ENCODE assay signal across 13 cellular contexts in the genomic region with DNA sequence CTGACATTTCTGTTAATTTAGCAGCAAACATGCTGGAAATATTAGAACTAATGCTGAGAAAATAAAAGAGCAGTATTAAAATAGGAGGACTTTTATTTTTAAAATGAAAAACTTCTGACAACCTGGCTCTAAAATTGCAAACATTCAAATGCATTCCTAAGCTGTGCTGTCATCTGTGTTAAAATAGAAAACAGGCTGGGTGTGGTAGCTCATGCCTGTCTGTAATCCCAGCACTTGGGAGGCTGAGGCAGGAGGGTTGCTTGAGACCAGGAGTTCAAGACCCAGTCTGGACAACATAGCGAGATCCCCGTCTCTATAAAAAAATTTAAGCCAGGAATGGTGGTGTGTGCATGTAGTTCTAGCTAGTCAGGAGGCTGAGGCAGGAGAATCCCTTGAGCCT. TPM values are rescaled to one million over a fixed set of nuclear protein-coding genes. Genes with fewer than 3 reads are reported as not detected.
A peak's percentile ranks its signal among the peaks of the same experiment; 100 is the strongest.
DNase-seq lines count a peak whose midpoint lies in the region; ATAC-seq, FAIRE-seq and TF ChIP-seq lines count a peak whose summit lies in the region.
"Had no signal": no experiment of that assay in that cellular context is flagged by ENCODE, and none has a peak within 500 bp of the region (broad histone marks: within the 10 kb centered on the region; RNA-seq: fewer than 3 reads in every experiment).

No MANE protein-coding gene starts in this region.

- DNase-seq in foreskin keratinocyte: peak; percentile 40 to 67
- no peak for DNase-seq in type B pancreatic cell (ENCODE audit: extremely low spot score, unreplicated experiment)
- no peak for DNase-seq in small intestine
- no peak for DNase-seq in NCI-H2227 (lab: John Stamatoyannopoulos, UW; ENCODE audit: unreplicated experiment)
- DNase-seq in activated naive CD8-positive, alpha-beta T cell treated with anti-CD3 and anti-CD28 coated beads, Interleukin-2, amount 50 U/mL, for 24 hours: no peak
- DNase-seq: activated naive CD4-positive, alpha-beta T cell; GDM1; H7; NCI-H1105; OCI-M1 had no signal

- H3K27ac ChIP-seq in HEK293 (ENCODE audit: extremely low read depth, low read depth, low read length) (no peak overlapping the region), foreskin keratinocyte (no peak overlapping the region), small intestine (ENCODE audit: low read depth in 1 of 2, low read length in 1 of 2) (no peak overlapping the region)

- peaks cover 18% of the 10 kb centered on the region for H3K36me3 Mint-ChIP-seq in type B pancreatic cell
- H3K36me3 Mint-ChIP-seq in activated naive CD8-positive, alpha-beta T cell treated with anti-CD3 and anti-CD28 coated beads, Interleukin-2, amount 50 U/mL, for 24 hours (ENCODE audit: low read depth): peaks cover 21% of the 10 kb centered on the region

- no peaks in the 10 kb centered on the region for H3K27me3 ChIP-seq in foreskin keratinocyte
- H3K27me3 ChIP-seq in small intestine (ENCODE audit: control insufficient read depth in 2 of 2, insufficient read depth in 2 of 2, low read length in 2 of 2): no peaks in the 10 kb centered on the region

- no peak overlapping the region for H3K4me3 ChIP-seq in HEK293 (ENCODE audit: low read depth, low read length)
- H3K4me3 ChIP-seq in small intestine (ENCODE audit: low read depth in 1 of 2, low read length in 2 of 2): no peak overlapping the region

- no peaks in the 10 kb centered on the region for H3K9me3 Mint-ChIP-seq in type B pancreatic cell
- no peaks in the 10 kb centered on the region for H3K9me3 Mint-ChIP-seq in activated naive CD8-positive, alpha-beta T cell treated with anti-CD3 and anti-CD28 coated beads, Interleukin-2, amount 50 U/mL, for 24 hours

- H3K36me3 ChIP-seq in HEK293 (ENCODE audit: control insufficient read depth in 2 of 2, insufficient read depth in 1 of 2, low read length in 2 of 2) (peaks cover 3 to 36% of the 10 kb centered on the region in 2 experiments; a peak in 2 of 3 replicates), small intestine (ENCODE audit: control insufficient read depth in 2 of 2, insufficient read depth in 2 of 2, low read length in 2 of 2) (peaks cover 0 to 3% of the 10 kb centered on the region in 2 donors)

- H3K9me3 ChIP-seq in HEK293 (ENCODE audit: control insufficient read depth, insufficient read depth, low read depth, low read length) (no peaks in the 10 kb centered on the region), small intestine (ENCODE audit: control insufficient read depth, low read depth) (no peaks in the 10 kb centered on the region)

- WGBS in small intestine, 3 donors: 91 to 98% (median 93%) methylated on average over 2 of the region's 2 CpGs

- no peaks in the 10 kb centered on the region for H3K4me1 ChIP-seq in HEK293 (ENCODE audit: control insufficient read depth, insufficient read depth, low read length)
- peaks cover 20% of the 10 kb centered on the region for H3K4me1 ChIP-seq in foreskin keratinocyte
- no peaks in the 10 kb centered on the region for H3K4me1 ChIP-seq in small intestine (ENCODE audit: control insufficient read depth in 2 of 2, insufficient read depth in 1 of 2, low read depth in 1 of 2, low read length in 1 of 2)

- CTCF ChIA-PET in HEK293 (lab: Yijun Ruan, JAX): interaction anchor here (1.4 kb wide), 1 partner anchor 76 kb away, joined by 5 read pairs; no protein-coding TSS in a partner anchor

- ATAC-seq in SK-N-SH treated with all-trans-retinoic acid at 6 μM for 48 hours: peak; percentile 74
- ATAC-seq in foreskin keratinocyte: peak; percentile 44
- no peak for ATAC-seq in activated naive CD8-positive, alpha-beta T cell treated with anti-CD3 and anti-CD28 coated beads, Interleukin-2, amount 50 U/mL, for 24 hours

- no peak for TF ChIP-seq CTCF in HEK293 (tag by site-specific recombination; IDR thresholded peaks at IDR 0.05)
- TF ChIP-seq CTCF in foreskin keratinocyte (conservative IDR thresholded peaks at IDR 0.05): no peak
- TF ChIP-seq CTCF in type B pancreatic cell (conservative IDR thresholded peaks at IDR 0.05): no peak

- H3K4me3 Mint-ChIP-seq in type B pancreatic cell: no peak overlapping the region
- H3K4me3 Mint-ChIP-seq in activated naive CD8-positive, alpha-beta T cell treated with anti-CD3 and anti-CD28 coated beads, Interleukin-2, amount 50 U/mL, for 24 hours: no peak overlapping the region

- FAIRE-seq in small intestine (lab: Jason Lieb, UNC): no peak

- H3K27me3 Mint-ChIP-seq in type B pancreatic cell: no peaks in the 10 kb centered on the region
- H3K27me3 Mint-ChIP-seq in activated naive CD8-positive, alpha-beta T cell treated with anti-CD3 and anti-CD28 coated beads, Interleukin-2, amount 50 U/mL, for 24 hours: no peaks in the 10 kb centered on the region
- H3K27me3 Mint-ChIP-seq: progenitor cell of endocrine pancreas had no signal

- no peaks in the 10 kb centered on the region for H3K4me1 Mint-ChIP-seq in type B pancreatic cell (ENCODE audit: unreplicated experiment)
- peaks cover 2% of the 10 kb centered on the region for H3K4me1 Mint-ChIP-seq in activated naive CD8-positive, alpha-beta T cell treated with anti-CD3 and anti-CD28 coated beads, Interleukin-2, amount 50 U/mL, for 24 hours

- H3K27ac Mint-ChIP-seq in type B pancreatic cell: peak overlapping the region; percentile 59
- no peak overlapping the region for H3K27ac Mint-ChIP-seq in activated naive CD8-positive, alpha-beta T cell treated with anti-CD3 and anti-CD28 coated beads, Interleukin-2, amount 50 U/mL, for 24 hours
- H3K27ac Mint-ChIP-seq: progenitor cell of endocrine pancreas had no signal

- POLR2A ChIA-PET in HEK293 (lab: Yijun Ruan, JAX): no interaction called here

TF ChIP-seq in HEK293, 187 proteins besides CTCF, POLR2A, EP300 and RAD21:
- TF ChIP-seq ZNF792 (tag by site-specific recombination; IDR thresholded peaks at IDR 0.05) (no peak), MYNN (tag by site-specific recombination; IDR thresholded peaks at IDR 0.05; ENCODE audit: borderline replicate concordance) (peak; percentile 64), ZNF658 (tag by site-specific recombination; IDR thresholded peaks at IDR 0.05) (no peak)

TF ChIP-seq in SK-N-SH treated with all-trans-retinoic acid at 6 μM for 48 hours, 23 proteins besides CTCF, POLR2A, EP300 and RAD21 (continues in another document):
- TF ChIP-seq SNAI2 (CRISPR knock-in tag; IDR thresholded peaks at IDR 0.05) (no peak), ZNF8 (CRISPR knock-in tag; IDR thresholded peaks at IDR 0.05) (no peak), OSR1 (CRISPR knock-in tag; IDR thresholded peaks at IDR 0.05) (no peak), RARB (CRISPR knock-in tag; IDR thresholded peaks at IDR 0.05) (no peak), ESRRG (CRISPR knock-in tag; IDR thresholded peaks at IDR 0.05) (no peak), ZFP3 (CRISPR knock-in tag; IDR thresholded peaks at IDR 0.05) (no peak), ISL1 (CRISPR knock-in tag; IDR thresholded peaks at IDR 0.05) (no peak), ZFP30 (CRISPR knock-in tag; IDR thresholded peaks at IDR 0.05) (no peak)
- TF ChIP-seq, protein P1, sequence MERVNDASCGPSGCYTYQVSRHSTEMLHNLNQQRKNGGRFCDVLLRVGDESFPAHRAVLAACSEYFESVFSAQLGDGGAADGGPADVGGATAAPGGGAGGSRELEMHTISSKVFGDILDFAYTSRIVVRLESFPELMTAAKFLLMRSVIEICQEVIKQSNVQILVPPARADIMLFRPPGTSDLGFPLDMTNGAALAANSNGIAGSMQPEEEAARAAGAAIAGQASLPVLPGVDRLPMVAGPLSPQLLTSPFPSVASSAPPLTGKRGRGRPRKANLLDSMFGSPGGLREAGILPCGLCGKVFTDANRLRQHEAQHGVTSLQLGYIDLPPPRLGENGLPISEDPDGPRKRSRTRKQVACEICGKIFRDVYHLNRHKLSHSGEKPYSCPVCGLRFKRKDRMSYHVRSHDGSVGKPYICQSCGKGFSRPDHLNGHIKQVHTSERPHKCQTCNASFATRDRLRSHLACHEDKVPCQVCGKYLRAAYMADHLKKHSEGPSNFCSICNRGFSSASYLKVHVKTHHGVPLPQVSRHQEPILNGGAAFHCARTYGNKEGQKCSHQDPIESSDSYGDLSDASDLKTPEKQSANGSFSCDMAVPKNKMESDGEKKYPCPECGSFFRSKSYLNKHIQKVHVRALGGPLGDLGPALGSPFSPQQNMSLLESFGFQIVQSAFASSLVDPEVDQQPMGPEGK (CRISPR knock-in tag; IDR thresholded peaks at IDR 0.05; ENCODE audit: borderline replicate concordance): no peak
- TF ChIP-seq, protein P2, sequence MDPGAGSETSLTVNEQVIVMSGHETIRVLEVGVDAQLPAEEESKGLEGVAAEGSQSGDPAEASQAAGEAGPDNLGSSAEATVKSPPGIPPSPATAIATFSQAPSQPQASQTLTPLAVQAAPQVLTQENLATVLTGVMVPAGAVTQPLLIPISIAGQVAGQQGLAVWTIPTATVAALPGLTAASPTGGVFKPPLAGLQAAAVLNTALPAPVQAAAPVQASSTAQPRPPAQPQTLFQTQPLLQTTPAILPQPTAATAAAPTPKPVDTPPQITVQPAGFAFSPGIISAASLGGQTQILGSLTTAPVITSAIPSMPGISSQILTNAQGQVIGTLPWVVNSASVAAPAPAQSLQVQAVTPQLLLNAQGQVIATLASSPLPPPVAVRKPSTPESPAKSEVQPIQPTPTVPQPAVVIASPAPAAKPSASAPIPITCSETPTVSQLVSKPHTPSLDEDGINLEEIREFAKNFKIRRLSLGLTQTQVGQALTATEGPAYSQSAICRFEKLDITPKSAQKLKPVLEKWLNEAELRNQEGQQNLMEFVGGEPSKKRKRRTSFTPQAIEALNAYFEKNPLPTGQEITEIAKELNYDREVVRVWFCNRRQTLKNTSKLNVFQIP (CRISPR knock-in tag; IDR thresholded peaks at IDR 0.05; ENCODE audit: borderline replicate concordance, low read depth): no peak
- TF ChIP-seq, protein P3, sequence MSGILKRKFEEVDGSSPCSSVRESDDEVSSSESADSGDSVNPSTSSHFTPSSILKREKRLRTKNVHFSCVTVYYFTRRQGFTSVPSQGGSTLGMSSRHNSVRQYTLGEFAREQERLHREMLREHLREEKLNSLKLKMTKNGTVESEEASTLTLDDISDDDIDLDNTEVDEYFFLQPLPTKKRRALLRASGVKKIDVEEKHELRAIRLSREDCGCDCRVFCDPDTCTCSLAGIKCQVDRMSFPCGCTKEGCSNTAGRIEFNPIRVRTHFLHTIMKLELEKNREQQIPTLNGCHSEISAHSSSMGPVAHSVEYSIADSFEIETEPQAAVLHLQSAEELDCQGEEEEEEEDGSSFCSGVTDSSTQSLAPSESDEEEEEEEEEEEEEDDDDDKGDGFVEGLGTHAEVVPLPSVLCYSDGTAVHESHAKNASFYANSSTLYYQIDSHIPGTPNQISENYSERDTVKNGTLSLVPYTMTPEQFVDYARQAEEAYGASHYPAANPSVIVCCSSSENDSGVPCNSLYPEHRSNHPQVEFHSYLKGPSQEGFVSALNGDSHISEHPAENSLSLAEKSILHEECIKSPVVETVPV (CRISPR knock-in tag; IDR thresholded peaks at IDR 0.05): no peak

RNA-seq across cellular contexts. Expression of a gene that starts 44.6 kb away (rescaled TPM):
- 9.1 and 11.1 TPM in 2 replicates for total RNA-seq in foreskin keratinocyte
- 1.7 TPM in 2 replicates for polyA plus RNA-seq in foreskin keratinocyte
- total RNA-seq in type B pancreatic cell (ENCODE audit: low replicate concordance): 14.5 and 15.0 TPM in 2 replicates
- polyA plus RNA-seq in small intestine: 1 to 10 TPM; 1.4 to 4.7 (median 2.0) TPM

Comparison
In these comparisons a context has a peak if more than half of its experiments do, and no peak if none do; other contexts are left out.
1. DNase-seq: peak in foreskin keratinocyte (2 of 2); none in type B pancreatic cell (single experiment), small intestine (single experiment), NCI-H2227 (single experiment) and activated naive CD8-positive, alpha-beta T cell treated with anti-CD3 and anti-CD28 coated beads, Interleukin-2, amount 50 U/mL, for 24 hours (single experiment).